In genomic region chr9:90523953-90524352, GRCh38 we compare ENCODE assay signal across 15 cellular contexts.
A peak's percentile ranks its signal among the peaks of the same experiment; 100 is the strongest.
DNase-seq lines count a peak whose midpoint lies in the region; ATAC-seq and TF ChIP-seq lines count a peak whose summit lies in the region.
"Had no signal": no experiment of that assay in that cellular context is flagged by ENCODE, and none has a peak within 500 bp of the region (broad histone marks: within the 10 kb centered on the region; RNA-seq: fewer than 3 reads in every experiment).

No MANE protein-coding gene starts in this region.

- H3K4me3 ChIP-seq in BE2C (ENCODE audit: low read depth, low read length) (peak overlapping the region; percentile 42), psoas muscle (no peak overlapping the region)
- H3K4me3 ChIP-seq: GM23248, Peyer's patch had no signal

- intact Hi-C loops in psoas muscle (cut with DNase I) = no loop called here

- DNase-seq in BE2C = peak; percentile 73
- DNase-seq in NCI-H1105 treated with DMSO at 0.1 percent for 48 hours (lab: John Stamatoyannopoulos, UW) = peak; percentile 55
- DNase-seq in SK-N-DZ (ENCODE audit: low spot score) = peak; percentile 64
- DNase-seq in left kidney (ENCODE audit: low read depth, low spot score) = peak; percentile 28
- DNase-seq in stimulated activated CD4-positive, alpha-beta T cell treated with anti-CD3 and anti-CD28 coated beads, Interleukin-15, amount 100 ng/mL, for 24 hours = no peak
- DNase-seq in psoas muscle = no peak
- no peak for DNase-seq in OCI-M1 (lab: John Stamatoyannopoulos, UW)
- DNase-seq: Calu3, GDM1, GM23248, NCI-H1694 treated with DMSO at 0.1 percent for 48 hours, NCI-H524 treated with DMSO at 0.1 percent for 48 hours, Peyer's patch, SHP77 had no signal

- H3K27me3 ChIP-seq in BE2C (no peaks in the 10 kb centered on the region), psoas muscle (ENCODE audit: insufficient read depth in 3 of 3, low read length in 2 of 3) (peaks cover 0 to 5% (median 3%) of the 10 kb centered on the region in 3 donors)
- H3K27me3 ChIP-seq: Peyer's patch had no signal

- no peak overlapping the region for H3K27ac ChIP-seq in psoas muscle
- H3K27ac ChIP-seq: GM23248, Peyer's patch had no signal

- H3K4me1 ChIP-seq in BE2C (peaks cover 14% of the 10 kb centered on the region), psoas muscle (no peaks in the 10 kb centered on the region)
- H3K4me1 ChIP-seq: Peyer's patch had no signal

- H3K9me3 ChIP-seq in BE2C (no peaks in the 10 kb centered on the region), psoas muscle (no peaks in the 10 kb centered on the region)
- H3K9me3 ChIP-seq: Peyer's patch had no signal

- TF ChIP-seq CTCF in BE2C (IDR thresholded peaks at IDR 0.05; ENCODE audit: low read depth, low read length) (no peak), psoas muscle (IDR thresholded peaks at IDR 0.05) (no peak)

- 45 to 48% (median 47%) methylated on average over 1 of the region's 1 CpG for WGBS in psoas muscle, 3 donors

- H3K36me3 ChIP-seq in BE2C (no peaks in the 10 kb centered on the region), psoas muscle (ENCODE audit: insufficient read depth in 1 of 2, low read depth in 1 of 2) (no peaks in the 10 kb centered on the region)
- H3K36me3 ChIP-seq: Peyer's patch had no signal

- no peak for ATAC-seq in HG03108 (IDR thresholded peaks at IDR 0.05; ENCODE audit: unreplicated experiment)
- ATAC-seq in psoas muscle = no peak

Comparison
In these comparisons a context has a peak if more than half of its experiments do, and no peak if none do; other contexts are left out.
1. DNase-seq: peak in BE2C (single experiment), NCI-H1105 treated with DMSO at 0.1 percent for 48 hours (single experiment), SK-N-DZ (single experiment) and left kidney (single experiment); none in stimulated activated CD4-positive, alpha-beta T cell treated with anti-CD3 and anti-CD28 coated beads, Interleukin-15, amount 100 ng/mL, for 24 hours (single experiment), psoas muscle (0 of 2) and OCI-M1 (single experiment).